In genomic region chr19:40282920-40283319, GRCh38 we compare ENCODE assay signal across 2 cellular contexts.
TF ChIP-seq lines count a peak whose summit lies in the region.

No MANE protein-coding gene starts in this region.

TF ChIP-seq in SK-N-SH, 30 proteins besides CTCF, POLR2A, EP300 and RAD21 (continued from another document):
- TF ChIP-seq USF2 (IDR thresholded peaks at IDR 0.05; ENCODE audit: borderline replicate concordance, low read depth, low read length) (no peak), JUND (IDR thresholded peaks at IDR 0.05) (no peak), TEAD4 (IDR thresholded peaks at IDR 0.05; ENCODE audit: borderline replicate concordance, insufficient read depth) (no peak), TAF1 (IDR thresholded peaks at IDR 0.05; ENCODE audit: borderline replicate concordance, low read depth, low read length) (no peak), RCOR1 (IDR thresholded peaks at IDR 0.05; ENCODE audit: low read length) (no peak), NFIC (IDR thresholded peaks at IDR 0.05; ENCODE audit: borderline replicate concordance) (no peak), RXRA (IDR thresholded peaks at IDR 0.05; ENCODE audit: borderline replicate concordance, low read depth) (no peak), PBX3 (IDR thresholded peaks at IDR 0.05) (no peak), GATA2 (CRISPR knock-in tag; IDR thresholded peaks at IDR 0.05) (no peak)

TF ChIP-seq in SK-N-SH treated with all-trans-retinoic acid at 6 μM for 48 hours, 23 proteins besides CTCF, POLR2A, EP300 and RAD21 (continued from another document):
- no peak for TF ChIP-seq POU6F1 (CRISPR knock-in tag; IDR thresholded peaks at IDR 0.05; ENCODE audit: borderline replicate concordance, low read depth)
- TF ChIP-seq, protein P1, sequence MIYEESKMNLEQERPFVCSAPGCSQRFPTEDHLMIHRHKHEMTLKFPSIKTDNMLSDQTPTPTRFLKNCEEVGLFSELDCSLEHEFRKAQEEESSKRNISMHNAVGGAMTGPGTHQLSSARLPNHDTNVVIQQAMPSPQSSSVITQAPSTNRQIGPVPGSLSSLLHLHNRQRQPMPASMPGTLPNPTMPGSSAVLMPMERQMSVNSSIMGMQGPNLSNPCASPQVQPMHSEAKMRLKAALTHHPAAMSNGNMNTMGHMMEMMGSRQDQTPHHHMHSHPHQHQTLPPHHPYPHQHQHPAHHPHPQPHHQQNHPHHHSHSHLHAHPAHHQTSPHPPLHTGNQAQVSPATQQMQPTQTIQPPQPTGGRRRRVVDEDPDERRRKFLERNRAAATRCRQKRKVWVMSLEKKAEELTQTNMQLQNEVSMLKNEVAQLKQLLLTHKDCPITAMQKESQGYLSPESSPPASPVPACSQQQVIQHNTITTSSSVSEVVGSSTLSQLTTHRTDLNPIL (CRISPR knock-in tag; IDR thresholded peaks at IDR 0.05; ENCODE audit: low read depth): no peak
